28 cellular contexts compared by ENCODE assay signal in genomic region chr6:34046617-34047016, GRCh38.
"Had no signal": no experiment of that assay in that cellular context is flagged by ENCODE, and none has a peak within 500 bp of the region (broad histone marks: within the 10 kb centered on the region; RNA-seq: fewer than 3 reads in every experiment).

No MANE protein-coding gene starts in this region.

- H3K4me1 ChIP-seq: ascending aorta had no signal

- H3K36me3 ChIP-seq: ascending aorta, cardiac muscle cell had no signal

- H3K27me3 ChIP-seq: ascending aorta, cardiac muscle cell had no signal

- H3K9me3 ChIP-seq: ascending aorta had no signal

- H3K4me3 ChIP-seq: ascending aorta, cardiac muscle cell had no signal

- FAIRE-seq: bronchial epithelial cell, TTC549 had no signal

- H3K27ac ChIP-seq: ascending aorta, cardiac muscle cell, VCaP had no signal

- ATAC-seq: activated CD8-positive, alpha-beta T cell treated with anti-CD3 and anti-CD28 coated beads for 36 hours; activated naive CD8-positive, alpha-beta T cell treated with anti-CD3 and anti-CD28 coated beads, Interleukin-2, amount 50 U/mL, for 24 hours; T-helper 17 cell had no signal

- DNase-seq: activated B cell treated with CpG ODN at 0.5 μM for 24 hours; activated CD4-positive, alpha-beta memory T cell treated with anti-CD3 and anti-CD28 coated beads for 36 hours; activated CD4-positive, alpha-beta T cell treated with anti-CD3 and anti-CD28 coated beads for 4 hours; activated CD4-positive, alpha-beta T cell treated with anti-CD3 and anti-CD28 coated beads, Interleukin-2, amount 10 ng/mL, durations not matched to agents 24 days and 14 days; activated CD4-positive, alpha-beta T cell treated with anti-CD3 and anti-CD28 coated beads, Interleukin-2, amount 50 U/mL, for 1 hour; activated CD4-positive, alpha-beta T cell treated with anti-CD3 and anti-CD28 coated beads, Interleukin-2, amount 50 U/mL, for 4 hours; activated CD4-positive, CD25-positive, alpha-beta regulatory T cell treated with anti-CD3 and anti-CD28 coated beads, Interleukin-2, amount 50 U/mL, for 72 hours; activated CD8-positive, alpha-beta memory T cell treated with anti-CD3 and anti-CD28 coated beads, Interleukin-2, amount 50 U/mL, for 48 hours; activated CD8-positive, alpha-beta T cell treated with anti-CD3 and anti-CD28 coated beads for 36 hours; activated effector memory CD4-positive, alpha-beta T cell treated with Interleukin-2 at 50 U/mL for 16 hours; activated gamma-delta T cell; activated naive CD4-positive, alpha-beta T cell treated with anti-CD3 and anti-CD28 coated beads, Interleukin-2, amount 10 ng/mL, durations not matched to agents 7 days and 5 days; activated naive CD4-positive, alpha-beta T cell treated with Interleukin-2 at 50 U/mL for 16 hours; activated naive CD8-positive, alpha-beta T cell treated with anti-CD3 and anti-CD28 coated beads, Interleukin-2, amount 10 ng/mL, durations not matched to agents 7 days and 5 days; activated naive CD8-positive, alpha-beta T cell treated with anti-CD3 and anti-CD28 coated beads, Interleukin-2, amount 50 U/mL, for 24 hours; activated T-cell treated with anti-CD3 and anti-CD28 coated beads, Interleukin-2, amount 50 U/mL, for 24 hours; activated T-cell treated with anti-CD3 and anti-CD28 coated beads, Interleukin-2, amount 50 U/mL, for 48 hours; amygdala; anterior cingulate cortex; cerebellar nuclear complex; T-cell; T-helper 17 cell; T1000 had no signal
